In the genomic region with DNA sequence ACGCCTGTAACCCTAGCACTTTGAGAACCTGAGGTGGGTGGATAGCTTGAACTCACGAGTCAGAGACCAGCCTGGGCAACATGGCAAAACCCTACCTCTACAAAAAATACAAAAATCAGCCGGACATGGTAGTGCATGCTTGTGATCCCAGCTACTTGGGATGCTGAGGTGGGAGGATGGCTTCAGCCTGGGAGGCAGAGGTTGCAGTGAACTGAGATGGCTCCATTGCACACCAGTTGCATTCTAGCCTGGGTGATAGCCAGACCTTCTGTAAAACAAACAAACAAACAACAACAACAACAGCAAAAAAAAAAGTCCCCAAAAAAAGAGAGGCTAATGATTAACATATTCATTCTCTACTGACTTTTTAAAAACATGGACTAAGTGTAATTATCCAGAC, we compare ENCODE assay signal across 19 cellular contexts.
"Had no signal": no experiment of that assay in that cellular context is flagged by ENCODE, and none has a peak within 500 bp of the region (broad histone marks: within the 10 kb centered on the region; RNA-seq: fewer than 3 reads in every experiment).

No MANE protein-coding gene starts in this region.

- H3K4me1 ChIP-seq: esophagus squamous epithelium, foreskin keratinocyte, transverse colon had no signal

- H3K36me3 ChIP-seq: esophagus squamous epithelium, stomach, thoracic aorta, transverse colon had no signal

- H3K27me3 Mint-ChIP-seq: effector memory CD8-positive, alpha-beta T cell; naive B cell had no signal

- H3K4me3 ChIP-seq: esophagus squamous epithelium, hepatocyte, stomach, thoracic aorta, transverse colon had no signal

- H3K9me3 ChIP-seq: esophagus squamous epithelium, stomach, thoracic aorta, transverse colon had no signal

- H3K4me2 ChIP-seq: hepatocyte had no signal

- FAIRE-seq: small intestine, urothelium cell line had no signal

- H3K4me3 Mint-ChIP-seq: effector memory CD8-positive, alpha-beta T cell; naive B cell; nephron had no signal

- H3K9me3 Mint-ChIP-seq: effector memory CD8-positive, alpha-beta T cell; naive B cell; nephron had no signal

- H3K27ac Mint-ChIP-seq: effector memory CD8-positive, alpha-beta T cell had no signal

- H2AFZ ChIP-seq: hepatocyte had no signal

- H3K27ac ChIP-seq: esophagus squamous epithelium, foreskin keratinocyte, hepatocyte, stomach, thoracic aorta, transverse colon had no signal

- DNase-seq: cortex of kidney; effector memory CD8-positive, alpha-beta T cell; esophagus squamous epithelium; foreskin keratinocyte; left colon; mesendoderm; naive B cell; posterior cingulate gyrus; right cardiac atrium; small intestine; stimulated activated CD4-positive, alpha-beta T cell treated with anti-CD3 and anti-CD28 coated beads, Interleukin-12 subunit alpha, Interleukin-12 subunit beta, amount 100 ng/mL, for 4 hours; stimulated activated naive CD4-positive, alpha-beta T cell; stomach; substantia nigra; transverse colon had no signal

- H3K27me3 ChIP-seq: esophagus squamous epithelium, foreskin keratinocyte, hepatocyte, stomach, transverse colon had no signal

- ATAC-seq: effector memory CD8-positive, alpha-beta T cell; foreskin keratinocyte; left colon; right cardiac atrium had no signal
